ENCODE assay signal across 25 cellular contexts in genomic region chr4:146709956-146710355, GRCh38.
DNase-seq lines count a peak whose midpoint lies in the region; ATAC-seq and TF ChIP-seq lines count a peak whose summit lies in the region.
"Had no signal": no experiment of that assay in that cellular context is flagged by ENCODE, and none has a peak within 500 bp of the region (broad histone marks: within the 10 kb centered on the region; RNA-seq: fewer than 3 reads in every experiment).

No MANE protein-coding gene starts in this region.

- H3K79me2 ChIP-seq in hepatocyte: no peaks in the 10 kb centered on the region

- H4K20me1 ChIP-seq in hepatocyte (ENCODE audit: insufficient read depth, poor library complexity, severe bottlenecking): no peaks in the 10 kb centered on the region
- H4K20me1 ChIP-seq: BLaER1 treated with 17β-estradiol and CSF1 and Interleukin-3, amounts not matched to agents 10 nM and 100 nM had no signal

- ATAC-seq in upper lobe of right lung (peak; percentile 81), gastroesophageal sphincter (no peak)
- ATAC-seq: HCT116, HepG2 had no signal

- H3K36me3 ChIP-seq in hepatocyte (replicated peaks; ENCODE audit: insufficient read depth, low read depth) (no peaks in the 10 kb centered on the region), upper lobe of right lung (no peaks in the 10 kb centered on the region), gastroesophageal sphincter (no peaks in the 10 kb centered on the region)
- H3K36me3 ChIP-seq: BLaER1 treated with 17β-estradiol and CSF1 and Interleukin-3, amounts not matched to agents 10 nM and 100 nM; Peyer's patch had no signal

- intact Hi-C loops in upper lobe of right lung (cut with DNase I): no loop called here

- H3K27me3 ChIP-seq in hepatocyte (no peaks in the 10 kb centered on the region), upper lobe of right lung (no peaks in the 10 kb centered on the region), gastroesophageal sphincter (no peaks in the 10 kb centered on the region)
- H3K27me3 ChIP-seq: BLaER1 treated with 17β-estradiol and CSF1 and Interleukin-3, amounts not matched to agents 10 nM and 100 nM; Peyer's patch had no signal

- TF ChIP-seq CTCF in hepatocyte (IDR thresholded peaks at IDR 0.05; ENCODE audit: poor library complexity) (no peak), upper lobe of right lung (IDR thresholded peaks at IDR 0.05) (no peak), gastroesophageal sphincter (IDR thresholded peaks at IDR 0.05) (no peak)

- no peak overlapping the region for H3K4me2 ChIP-seq in hepatocyte
- H3K4me2 ChIP-seq: BLaER1 treated with 17β-estradiol and CSF1 and Interleukin-3, amounts not matched to agents 10 nM and 100 nM; SK-N-SH had no signal

- TF ChIP-seq EP300 in gastroesophageal sphincter (IDR thresholded peaks at IDR 0.05): no peak

- H3K9me3 ChIP-seq in hepatocyte (ENCODE audit: low read depth) (no peaks in the 10 kb centered on the region), upper lobe of right lung (no peaks in the 10 kb centered on the region), gastroesophageal sphincter (no peaks in the 10 kb centered on the region)
- H3K9me3 ChIP-seq: BLaER1 treated with 17β-estradiol and CSF1 and Interleukin-3, amounts not matched to agents 10 nM and 100 nM; Peyer's patch; SK-N-SH had no signal

- no peak overlapping the region for H2AFZ ChIP-seq in hepatocyte

- H3K27ac ChIP-seq in hepatocyte (no peak overlapping the region), upper lobe of right lung (no peak overlapping the region), gastroesophageal sphincter (no peak overlapping the region)
- H3K27ac ChIP-seq: BLaER1 treated with 17β-estradiol and CSF1 and Interleukin-3, amounts not matched to agents 10 nM and 100 nM; Peyer's patch had no signal

- no peaks in the 10 kb centered on the region for H3K9me2 ChIP-seq in hepatocyte (replicated peaks; ENCODE audit: insufficient read depth)
- H3K9me2 ChIP-seq: SK-N-SH had no signal

- no peak for TF ChIP-seq POLR2A in gastroesophageal sphincter (IDR thresholded peaks at IDR 0.05)

- 81% methylated on average over 3 of the region's 3 CpGs for WGBS in hepatocyte (ENCODE audit: low lambda C conversion rate, missing lambda C conversion rate)
- 85 to 96% methylated on average over 3 of the region's 3 CpGs for WGBS in gastroesophageal sphincter (ENCODE audit: low coverage in 1 of 2), 2 donors

- no peak overlapping the region for H3K4me3 ChIP-seq in hepatocyte
- no peak overlapping the region for H3K4me3 ChIP-seq in upper lobe of right lung
- no peak overlapping the region for H3K4me3 ChIP-seq in gastroesophageal sphincter
- H3K4me3 ChIP-seq: BLaER1 treated with 17β-estradiol and CSF1 and Interleukin-3, amounts not matched to agents 10 nM and 100 nM; Peyer's patch had no signal

- DNase-seq in DMS53 (lab: John Stamatoyannopoulos, UW) (peak; percentile 64), RKO (ENCODE audit: low spot score) (peak; percentile 7), hepatocyte (ENCODE audit: low spot score) (peak; percentile 4), upper lobe of right lung (no peak), iPS-NIHi7 (ENCODE audit: extremely low spot score) (no peak), SHP77 (lab: John Stamatoyannopoulos, UW) (no peak)
- DNase-seq: AML-193; CD4-positive, alpha-beta T cell; DMS79; EL; GF-D8; Karpas-422; NCI-H1092; NCI-H1417 treated with DMSO at 0.1 percent for 48 hours; NCI-H1694 treated with DMSO at 0.1 percent for 48 hours; NCI-H2081; NCI-H226; NCI-H510A; NCI-H69; Peyer's patch; SK-N-SH had no signal

- H3K4me1 ChIP-seq in hepatocyte (ENCODE audit: insufficient read depth) (no peaks in the 10 kb centered on the region), upper lobe of right lung (no peaks in the 10 kb centered on the region), gastroesophageal sphincter (no peaks in the 10 kb centered on the region)
- H3K4me1 ChIP-seq: BLaER1 treated with 17β-estradiol and CSF1 and Interleukin-3, amounts not matched to agents 10 nM and 100 nM; Peyer's patch had no signal

Comparison
In these comparisons a context has a peak if more than half of its experiments do, and no peak if none do; other contexts are left out.
1. DNase-seq: peak in DMS53 (single experiment), RKO (single experiment) and hepatocyte (single experiment); none in upper lobe of right lung (single experiment), iPS-NIHi7 (single experiment) and SHP77 (0 of 2).